In the genomic region with DNA sequence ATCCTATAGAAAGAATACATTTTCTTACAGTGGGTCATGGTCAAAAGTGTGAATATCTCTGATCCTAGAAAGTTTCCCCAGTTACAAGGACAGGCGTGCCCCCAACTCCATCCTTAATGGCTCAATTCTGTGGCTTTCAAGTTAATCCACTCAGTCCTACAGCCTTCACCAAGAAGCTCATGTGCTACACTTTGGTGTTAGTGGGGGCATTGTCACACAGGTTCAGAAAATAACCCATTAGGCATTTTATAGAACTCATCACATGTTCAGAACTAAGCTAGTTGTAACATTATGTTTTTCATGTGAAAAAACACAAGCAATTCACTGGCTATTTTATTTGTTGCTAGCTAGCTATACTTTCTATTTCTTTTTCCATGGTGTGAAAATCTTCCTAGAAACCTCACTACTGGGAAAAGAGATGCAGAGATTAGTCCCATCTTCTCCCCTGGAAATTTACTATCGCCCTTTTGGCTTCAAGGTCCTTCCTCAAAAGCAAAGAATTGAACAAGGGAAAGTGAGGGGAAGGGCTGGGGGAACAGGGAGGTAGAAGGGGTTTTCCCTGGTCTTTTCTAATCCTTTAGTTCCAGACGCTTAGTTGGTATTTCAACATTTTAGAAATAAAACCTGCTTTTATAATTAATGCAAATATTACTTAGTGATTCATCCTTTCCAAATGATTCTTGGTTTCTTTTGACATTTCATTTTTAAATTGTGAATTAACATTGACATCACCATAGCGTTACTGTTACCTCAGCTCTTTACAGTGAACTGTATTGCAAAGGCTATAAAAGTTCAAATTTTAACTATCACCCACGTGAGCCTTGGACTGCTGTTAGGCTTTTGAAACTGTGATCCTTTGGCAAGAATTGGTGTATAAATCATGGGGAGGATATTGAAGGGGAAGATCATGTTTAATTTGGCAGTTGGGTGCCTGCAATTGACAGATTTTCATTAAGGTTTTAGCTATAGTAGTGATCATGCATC, we compare ENCODE assay signal across 18 cellular contexts. TPM values are rescaled to one million over a fixed set of nuclear protein-coding genes. Genes with fewer than 3 reads are reported as not detected.
DNase-seq lines count a peak whose midpoint lies in the region; ATAC-seq and TF ChIP-seq lines count a peak whose summit lies in the region.
"Had no signal": no experiment of that assay in that cellular context is flagged by ENCODE, and none has a peak within 500 bp of the region (broad histone marks: within the 10 kb centered on the region; RNA-seq: fewer than 3 reads in every experiment).

No MANE protein-coding gene starts in this region.

- H3K27me3 Mint-ChIP-seq in activated T-cell treated with anti-CD3 and anti-CD28 coated beads, Interleukin-2, amount 50 U/mL, for 24 hours, result no peaks in the 10 kb centered on the region
- no peaks in the 10 kb centered on the region for H3K27me3 Mint-ChIP-seq in T-cell
- peaks cover 0 to 19% (median 5%) of the 10 kb centered on the region in 3 donors for H3K27me3 Mint-ChIP-seq in immature natural killer cell (ENCODE audit: low read depth in 3 of 3)
- no peaks in the 10 kb centered on the region for H3K27me3 Mint-ChIP-seq in stimulated activated naive B cell treated with anti-CD40 and anti-IgM and Interleukin-4, amounts not matched to agents 10 μg/mL and 1 μg/mL and 100 μg/mL, for 72 hours
- no peaks in the 10 kb centered on the region for H3K27me3 Mint-ChIP-seq in type B pancreatic cell

- H3K4me1 ChIP-seq in hepatocyte (ENCODE audit: insufficient read depth), result no peaks in the 10 kb centered on the region
- H3K4me1 ChIP-seq: prostate gland had no signal

- no peak overlapping the region for H2AFZ ChIP-seq in hepatocyte

- no peak for ATAC-seq in T-cell (replicated peaks in 1 of 4)
- ATAC-seq in stimulated activated naive B cell treated with anti-CD40 and anti-IgM and Interleukin-4, amounts not matched to agents 10 μg/mL and 1 μg/mL and 100 μg/mL, for 72 hours (replicated peaks), result peak; percentile 87 to 88
- ATAC-seq: lower lobe of right lung, upper lobe of right lung had no signal

- peak overlapping the region; percentile 5 for H3K4me3 Mint-ChIP-seq in activated T-cell treated with anti-CD3 and anti-CD28 coated beads, Interleukin-2, amount 50 U/mL, for 24 hours
- H3K4me3 Mint-ChIP-seq in T-cell (peak overlapping the region in 1 of 3 donors; percentile 24), immature natural killer cell (no peak overlapping the region), type B pancreatic cell (no peak overlapping the region)
- H3K4me3 Mint-ChIP-seq in stimulated activated naive B cell treated with anti-CD40 and anti-IgM and Interleukin-4, amounts not matched to agents 10 μg/mL and 1 μg/mL and 100 μg/mL, for 72 hours, result peak overlapping the region; percentile 51 to 57

- peak overlapping the region; percentile 82 for H3K27ac Mint-ChIP-seq in activated T-cell treated with anti-CD3 and anti-CD28 coated beads, Interleukin-2, amount 50 U/mL, for 24 hours
- H3K27ac Mint-ChIP-seq in T-cell (peak overlapping the region; percentile 31 to 36), immature natural killer cell (peak overlapping the region in 5 of 6 donors; percentile 11 to 80 (median 45)), type B pancreatic cell (no peak overlapping the region)
- peak overlapping the region; percentile 85 for H3K27ac Mint-ChIP-seq in stimulated activated naive B cell treated with anti-CD40 and anti-IgM and Interleukin-4, amounts not matched to agents 10 μg/mL and 1 μg/mL and 100 μg/mL, for 72 hours

- H3K9me3 Mint-ChIP-seq in activated T-cell treated with anti-CD3 and anti-CD28 coated beads, Interleukin-2, amount 50 U/mL, for 24 hours, result no peaks in the 10 kb centered on the region
- peaks cover 0 to 2% (median 0%) of the 10 kb centered on the region in 3 donors for H3K9me3 Mint-ChIP-seq in T-cell
- peaks cover 0 to 2% (median 0%) of the 10 kb centered on the region in 6 donors for H3K9me3 Mint-ChIP-seq in immature natural killer cell
- no peaks in the 10 kb centered on the region for H3K9me3 Mint-ChIP-seq in stimulated activated naive B cell treated with anti-CD40 and anti-IgM and Interleukin-4, amounts not matched to agents 10 μg/mL and 1 μg/mL and 100 μg/mL, for 72 hours
- no peaks in the 10 kb centered on the region for H3K9me3 Mint-ChIP-seq in type B pancreatic cell

- H3K4me2 ChIP-seq in hepatocyte, result no peak overlapping the region

- no peak for DNase-seq in activated T-cell treated with anti-CD3 and anti-CD28 coated beads, Interleukin-2, amount 50 U/mL, for 24 hours
- DNase-seq in activated T-cell treated with anti-CD3 and anti-CD28 coated beads for 4 hours, result no peak
- DNase-seq in T-cell, result no peak
- DNase-seq in immature natural killer cell, result no peak
- no peak for DNase-seq in stimulated activated naive B cell treated with anti-CD40 and anti-IgM and Interleukin-4, amounts not matched to agents 10 μg/mL and 1 μg/mL and 100 μg/mL, for 72 hours
- no peak for DNase-seq in hepatocyte (ENCODE audit: low spot score)
- no peak for DNase-seq in hepatic stellate cell (ENCODE audit: low spot score)
- DNase-seq in type B pancreatic cell (ENCODE audit: extremely low spot score, unreplicated experiment), result no peak
- DNase-seq: adrenal gland, COR-L47, erythroblast, lower lobe of right lung, NCI-H2171 treated with DMSO at 0.1 percent for 48 hours, NCI-H82, RPMI8226, upper lobe of right lung had no signal

- TF ChIP-seq CTCF in hepatocyte (IDR thresholded peaks at IDR 0.05; ENCODE audit: poor library complexity), result no peak
- no peak for TF ChIP-seq CTCF in type B pancreatic cell (conservative IDR thresholded peaks at IDR 0.05)

- H3K4me3 ChIP-seq in hepatocyte, result no peak overlapping the region
- H3K4me3 ChIP-seq: adrenal gland, lower lobe of right lung, prostate gland, upper lobe of right lung had no signal

- CTCF ChIA-PET in T-cell (lab: Charles Lee), result interaction anchor here (0.6 to 1.3 kb wide), 4 partner anchors 11 to 22 kb away, joined by 3 to 4 read pairs (median 3); no protein-coding TSS in a partner anchor

- H3K27ac ChIP-seq in hepatocyte, result no peak overlapping the region
- H3K27ac ChIP-seq: adrenal gland, lower lobe of right lung, prostate gland, upper lobe of right lung, VCaP had no signal

- peaks cover 67% of the 10 kb centered on the region for H3K36me3 Mint-ChIP-seq in activated T-cell treated with anti-CD3 and anti-CD28 coated beads, Interleukin-2, amount 50 U/mL, for 24 hours (ENCODE audit: low read depth)
- H3K36me3 Mint-ChIP-seq in T-cell, result peaks cover 18% of the 10 kb centered on the region
- H3K36me3 Mint-ChIP-seq in immature natural killer cell, result no peaks in the 10 kb centered on the region
- H3K36me3 Mint-ChIP-seq in stimulated activated naive B cell treated with anti-CD40 and anti-IgM and Interleukin-4, amounts not matched to agents 10 μg/mL and 1 μg/mL and 100 μg/mL, for 72 hours, result peaks cover 32 to 48% of the 10 kb centered on the region in 2 donors
- H3K36me3 Mint-ChIP-seq in type B pancreatic cell, result peaks cover 14% of the 10 kb centered on the region

- H3K79me2 ChIP-seq in hepatocyte, result peaks cover 85% of the 10 kb centered on the region

- H3K9me2 ChIP-seq in hepatocyte (replicated peaks; ENCODE audit: insufficient read depth), result no peaks in the 10 kb centered on the region

- no peaks in the 10 kb centered on the region for H3K9me3 ChIP-seq in hepatocyte (ENCODE audit: low read depth)
- H3K9me3 ChIP-seq: adrenal gland, lower lobe of right lung, prostate gland, upper lobe of right lung had no signal

- peaks cover 7% of the 10 kb centered on the region for H4K20me1 ChIP-seq in hepatocyte (ENCODE audit: insufficient read depth, poor library complexity, severe bottlenecking)

- 82% methylated on average over 5 of the region's 5 CpGs for WGBS in hepatocyte (ENCODE audit: low lambda C conversion rate, missing lambda C conversion rate)

- H3K4me1 Mint-ChIP-seq in activated T-cell treated with anti-CD3 and anti-CD28 coated beads, Interleukin-2, amount 50 U/mL, for 24 hours (ENCODE audit: low read depth), result peaks cover 89% of the 10 kb centered on the region
- peaks cover 89 to 90% (median 89%) of the 10 kb centered on the region in 3 donors for H3K4me1 Mint-ChIP-seq in T-cell
- peaks cover 64 to 98% of the 10 kb centered on the region in 2 donors for H3K4me1 Mint-ChIP-seq in immature natural killer cell
- peaks cover 55 to 80% of the 10 kb centered on the region in 2 donors for H3K4me1 Mint-ChIP-seq in stimulated activated naive B cell treated with anti-CD40 and anti-IgM and Interleukin-4, amounts not matched to agents 10 μg/mL and 1 μg/mL and 100 μg/mL, for 72 hours
- peaks cover 3% of the 10 kb centered on the region for H3K4me1 Mint-ChIP-seq in type B pancreatic cell (ENCODE audit: unreplicated experiment)

- H3K36me3 ChIP-seq in hepatocyte (replicated peaks; ENCODE audit: insufficient read depth, low read depth), result no peaks in the 10 kb centered on the region
- H3K36me3 ChIP-seq: adrenal gland, lower lobe of right lung, prostate gland, upper lobe of right lung had no signal

- H3K27me3 ChIP-seq in hepatocyte, result no peaks in the 10 kb centered on the region
- H3K27me3 ChIP-seq: adrenal gland, upper lobe of right lung had no signal

- POLR2A ChIA-PET in T-cell (lab: Charles Lee), result interaction anchor here in 1 of 2 donors (0.6 to 0.8 kb wide), 3 partner anchors 17 to 109 kb away, joined by 3 to 5 read pairs (median 4); no protein-coding TSS in a partner anchor

RNA-seq across cellular contexts. Expression of gene NFKB1, which starts 20.7 kb away (rescaled TPM):
- 100 to 1,000 TPM in 2 of 5 donors, 10 to 100 TPM in 3; 83.0 to 185 (median 92.1) TPM for total RNA-seq in T-cell
- polyA plus RNA-seq in immature natural killer cell, result 10 to 100 TPM in 1 of 3 donors, 1 to 10 TPM in 2; 9.4 to 16.0 (median 9.4) TPM
- 21.9 and 22.8 TPM in 2 replicates for total RNA-seq in hepatocyte
- polyA plus RNA-seq in hepatocyte, result 21.1 and 21.5 TPM in 2 replicates
- total RNA-seq in type B pancreatic cell (ENCODE audit: low replicate concordance), result 20.6 and 25.1 TPM in 2 replicates

Comparison
In these comparisons a context has a peak if more than half of its experiments do, and no peak if none do; other contexts are left out.
1. H3K4me3 Mint-ChIP-seq: peak in activated T-cell treated with anti-CD3 and anti-CD28 coated beads, Interleukin-2, amount 50 U/mL, for 24 hours (single experiment) and stimulated activated naive B cell treated with anti-CD40 and anti-IgM and Interleukin-4, amounts not matched to agents 10 μg/mL and 1 μg/mL and 100 μg/mL, for 72 hours (2 of 2); none in immature natural killer cell (0 of 5) and type B pancreatic cell (single experiment).
2. ATAC-seq: peak in stimulated activated naive B cell treated with anti-CD40 and anti-IgM and Interleukin-4, amounts not matched to agents 10 μg/mL and 1 μg/mL and 100 μg/mL, for 72 hours (2 of 2); none in T-cell (0 of 4).